In genomic region chr12:22088886-22089285, GRCh38 we compare ENCODE assay signal across 34 cellular contexts.
"Had no signal": no experiment of that assay in that cellular context is flagged by ENCODE, and none has a peak within 500 bp of the region (broad histone marks: within the 10 kb centered on the region; RNA-seq: fewer than 3 reads in every experiment).

No MANE protein-coding gene starts in this region.

- H3K27ac Mint-ChIP-seq: activated B cell treated with CpG ODN at 0.5 μM for 24 hours; activated CD4-positive, alpha-beta memory T cell treated with anti-CD3 and anti-CD28 coated beads for 36 hours; activated naive CD8-positive, alpha-beta T cell treated with anti-CD3 and anti-CD28 coated beads for 36 hours had no signal

- DNase-seq: activated B cell treated with CpG ODN at 0.5 μM for 24 hours; activated CD4-positive, alpha-beta memory T cell treated with anti-CD3 and anti-CD28 coated beads for 36 hours; activated CD4-positive, alpha-beta T cell treated with anti-CD3 and anti-CD28 coated beads for 4 hours; activated CD4-positive, alpha-beta T cell treated with anti-CD3 and anti-CD28 coated beads, Interleukin-2, amount 50 U/mL, for 1 hour; activated CD4-positive, CD25-positive, alpha-beta regulatory T cell treated with anti-CD3 and anti-CD28 coated beads, Interleukin-2, amount 50 U/mL, for 72 hours; activated CD8-positive, alpha-beta memory T cell treated with anti-CD3 and anti-CD28 coated beads, Interleukin-2, amount 50 U/mL, for 4 hours; activated effector memory CD4-positive, alpha-beta T cell treated with Interleukin-2 at 50 U/mL for 16 hours; activated naive CD4-positive, alpha-beta T cell treated with anti-CD3 and anti-CD28 coated beads, Interleukin-2, amount 50 U/mL, for 16 hours; activated naive CD8-positive, alpha-beta T cell treated with anti-CD3 and anti-CD28 coated beads for 36 hours; activated T-cell treated with anti-CD3 and anti-CD28 coated beads for 4 hours; activated T-cell treated with anti-CD3 and anti-CD28 coated beads, Interleukin-2, amount 50 U/mL, for 48 hours; amniotic stem cell; aorta; brain microvascular endothelial cell; NCI-H1092 treated with DMSO at 0.1 percent for 48 hours; NCI-H1417; NCI-H146; NCI-H187; NCI-H2029 treated with DMSO at 0.1 percent for 48 hours; NCI-H2107; NCI-H2171 treated with DMSO at 0.1 percent for 48 hours; NCI-H2227 treated with DMSO at 0.1 percent for 48 hours; NCI-H446 treated with DMSO at 0.1 percent for 48 hours; NCI-H524; SIG-M5; SW 1271; T-helper 1 cell; T-helper 2 cell; T-helper 9 cell had no signal

- H3K36me3 Mint-ChIP-seq: activated CD4-positive, alpha-beta memory T cell treated with anti-CD3 and anti-CD28 coated beads for 36 hours; activated naive CD8-positive, alpha-beta T cell treated with anti-CD3 and anti-CD28 coated beads for 36 hours had no signal

- H3K27me3 ChIP-seq: brain microvascular endothelial cell had no signal

- H3K9ac ChIP-seq: KMS-11 had no signal

- H3K27me3 Mint-ChIP-seq: activated B cell treated with CpG ODN at 0.5 μM for 24 hours; activated CD4-positive, alpha-beta memory T cell treated with anti-CD3 and anti-CD28 coated beads for 36 hours; activated naive CD8-positive, alpha-beta T cell treated with anti-CD3 and anti-CD28 coated beads for 36 hours had no signal

- H3K9me3 Mint-ChIP-seq: activated CD4-positive, alpha-beta memory T cell treated with anti-CD3 and anti-CD28 coated beads for 36 hours; activated naive CD8-positive, alpha-beta T cell treated with anti-CD3 and anti-CD28 coated beads for 36 hours had no signal

- H3K4me3 Mint-ChIP-seq: activated B cell treated with CpG ODN at 0.5 μM for 24 hours; activated CD4-positive, alpha-beta memory T cell treated with anti-CD3 and anti-CD28 coated beads for 36 hours; activated naive CD8-positive, alpha-beta T cell treated with anti-CD3 and anti-CD28 coated beads for 36 hours had no signal

- H3K4me1 Mint-ChIP-seq: activated B cell treated with CpG ODN at 0.5 μM for 24 hours; activated naive CD8-positive, alpha-beta T cell treated with anti-CD3 and anti-CD28 coated beads for 36 hours had no signal

- H3K4me2 ChIP-seq: KMS-11 had no signal

- H3K36me3 ChIP-seq: brain microvascular endothelial cell had no signal

- H3K27ac ChIP-seq: brain microvascular endothelial cell, KMS-11, VCaP had no signal

- ATAC-seq: Panc1, Right ventricle myocardium inferior, SK-N-SH treated with all-trans-retinoic acid at 6 μM for 48 hours had no signal
